10 cellular contexts compared by ENCODE assay signal in genomic region chr9:137190315-137190853, GRCh38. TPM values are rescaled to one million over a fixed set of nuclear protein-coding genes. Genes with fewer than 3 reads are reported as not detected.
DNase-seq lines count a peak whose midpoint lies in the region; ATAC-seq, FAIRE-seq and TF ChIP-seq lines count a peak whose summit lies in the region.
"Had no signal": no experiment of that assay in that cellular context is flagged by ENCODE, and none has a peak within 500 bp of the region (broad histone marks: within the 10 kb centered on the region; RNA-seq: fewer than 3 reads in every experiment).

No MANE protein-coding gene starts in this region.

- H3K4me3 ChIP-seq in Caco-2 (ENCODE audit: low read depth, low read length) (no peak overlapping the region; the same call in 1 of the 2 replicates), NB4 (ENCODE audit: low read depth, low read length) (no peak overlapping the region), colonic mucosa (peak overlapping the region; percentile 99), coronary artery (no peak overlapping the region)

- FAIRE-seq in GM19239 (lab: Jason Lieb, UNC) = no peak

- CTCF ChIA-PET in Caco-2 (lab: Charles Lee) = interaction anchor here (0.7 to 3.0 kb wide), 9 partner anchors 8 to 63 kb away, joined by 3 to 22 read pairs (median 9); partner anchors contain the start of genes LRRC26 and TPRN

- H3K27ac ChIP-seq in colonic mucosa (no peak overlapping the region), coronary artery (peak overlapping the region in 1 of 2 donors; percentile 98)

- no peaks in the 10 kb centered on the region for H3K9me3 Mint-ChIP-seq in Caco-2 (ENCODE audit: unreplicated experiment)
- H3K9me3 Mint-ChIP-seq in osteocyte (ENCODE audit: unreplicated experiment) = no peaks in the 10 kb centered on the region

- intact Hi-C loops in Caco-2 (cut with micrococcal nuclease; ENCODE audit: unreplicated experiment) (no loop called here), colonic mucosa (cut with DNase I) (no loop called here)

- H3K9me3 ChIP-seq in Caco-2 (no peaks in the 10 kb centered on the region), colonic mucosa (no peaks in the 10 kb centered on the region)

- peaks cover 3% of the 10 kb centered on the region for H3K36me3 ChIP-seq in Caco-2 (ENCODE audit: control insufficient read depth, insufficient read depth, low read length)
- H3K36me3 ChIP-seq in colonic mucosa = peaks cover 3% of the 10 kb centered on the region

- H3K27me3 Mint-ChIP-seq in Caco-2 (ENCODE audit: insufficient read depth, unreplicated experiment) (no peaks in the 10 kb centered on the region), osteocyte (ENCODE audit: unreplicated experiment) (no peaks in the 10 kb centered on the region)

- peak in 1 of 2 experiments; percentile 17 for TF ChIP-seq CTCF in Caco-2 (IDR thresholded peaks at IDR 0.05; ENCODE audit: insufficient read depth in 1 of 2, low read depth in 1 of 2, low read length in 1 of 2, severe bottlenecking in 1 of 2, unreplicated experiment in 1 of 2)
- peak; percentile 17 for TF ChIP-seq CTCF in NB4 (IDR thresholded peaks at IDR 0.05; ENCODE audit: low read depth, low read length)
- TF ChIP-seq CTCF in colonic mucosa (IDR thresholded peaks at IDR 0.05) = no peak
- no peak for TF ChIP-seq CTCF in osteocyte (IDR thresholded peaks at IDR 0.05)
- no peak for TF ChIP-seq CTCF in coronary artery (IDR thresholded peaks at IDR 0.05)

- no peak for DNase-seq in Caco-2
- peak; percentile 38 for DNase-seq in NB4 (ENCODE audit: low read depth)
- DNase-seq in colonic mucosa = no peak
- DNase-seq in osteocyte (ENCODE audit: extremely low spot score, unreplicated experiment) = no peak
- no peak for DNase-seq in NCI-H526 treated with DMSO at 0.1 percent for 48 hours (lab: John Stamatoyannopoulos, UW)
- no peak for DNase-seq in GM19239 (ENCODE audit: insufficient read length, low spot score)
- DNase-seq in coronary artery (ENCODE audit: low spot score) = no peak
- DNase-seq: activated CD4-positive, alpha-beta T cell treated with anti-CD3 and anti-CD28 coated beads, Interleukin-2, amount 50 U/mL, for 4 hours; trophoblast cell had no signal

- ATAC-seq in GM21423 (IDR thresholded peaks at IDR 0.05; ENCODE audit: unreplicated experiment) = no peak

- H3K36me3 Mint-ChIP-seq in Caco-2 (ENCODE audit: insufficient read depth, unreplicated experiment) = peaks cover 42% of the 10 kb centered on the region
- H3K36me3 Mint-ChIP-seq in osteocyte (ENCODE audit: unreplicated experiment) = peaks cover 10% of the 10 kb centered on the region

- BruUV-seq in Caco-2 (replicated peaks; lab: Mats Ljungman, UMichigan) = no TSS peak

- H3K9ac ChIP-seq in colonic mucosa (ENCODE audit: low read depth in 2 of 2, low read length in 2 of 2) = peak overlapping the region in 1 of 2 donors; percentile 93

- peaks cover 25% of the 10 kb centered on the region for H3K4me1 Mint-ChIP-seq in Caco-2 (ENCODE audit: low read depth, unreplicated experiment)
- peaks cover 38% of the 10 kb centered on the region for H3K4me1 Mint-ChIP-seq in osteocyte (ENCODE audit: unreplicated experiment)

- H3K4me1 ChIP-seq in Caco-2 (peaks cover 19% of the 10 kb centered on the region), colonic mucosa (peaks cover 49% of the 10 kb centered on the region)

- H3K27ac Mint-ChIP-seq in Caco-2 (ENCODE audit: unreplicated experiment) (peak overlapping the region; percentile 85), osteocyte (ENCODE audit: unreplicated experiment) (peak overlapping the region; percentile 69)

- POLR2A ChIA-PET in Caco-2 (lab: Charles Lee) = interaction anchor here (0.6 kb wide), 1 partner anchor 28 kb away, joined by 5 read pairs; no protein-coding TSS in a partner anchor

- H3K4me3 Mint-ChIP-seq in Caco-2 (ENCODE audit: unreplicated experiment) (peak overlapping the region; percentile 98), osteocyte (ENCODE audit: unreplicated experiment) (peak overlapping the region; percentile 91)

- TF ChIP-seq POLR2A in NB4 (IDR thresholded peaks at IDR 0.05; ENCODE audit: extremely low read depth, insufficient read length) = no peak

- H3K27me3 ChIP-seq in Caco-2 (replicated peaks; ENCODE audit: control insufficient read depth, insufficient read depth, low read length) (no peaks in the 10 kb centered on the region), colonic mucosa (no peaks in the 10 kb centered on the region)

RNA-seq across cellular contexts. Expression of gene SSNA1, which starts 1.9 kb away (rescaled TPM):
- total RNA-seq in Caco-2 (2022) (62.3 and 62.7 TPM in 2 replicates), colonic mucosa (100 to 1,000 TPM in 1 of 2 donors, 10 to 100 TPM in 1; 60.0 to 100 TPM), osteocyte (57.4 and 58.1 TPM in 2 replicates)

RNA-seq across cellular contexts. Expression of gene ANAPC2, which starts 2.0 kb away (rescaled TPM):
- total RNA-seq in Caco-2 (2022) = 66.8 and 67.5 TPM in 2 replicates
- 10 to 100 TPM; 33.8 to 67.8 TPM for total RNA-seq in colonic mucosa
- 59.3 and 61.0 TPM in 2 replicates for total RNA-seq in osteocyte

RNA-seq across cellular contexts. Expression of gene TPRN, which starts 10.2 kb away (rescaled TPM):
- 34.2 and 37.7 TPM in 2 replicates for total RNA-seq in Caco-2 (2022)
- total RNA-seq in colonic mucosa = 100 to 1,000 TPM in 1 of 2 donors, 10 to 100 TPM in 1; 83.1 to 124 TPM
- 19.8 and 21.7 TPM in 2 replicates for total RNA-seq in osteocyte

RNA-seq across cellular contexts. Expression of gene TMEM203, which starts 15.1 kb away (rescaled TPM):
- total RNA-seq in Caco-2 (2022) (36.9 and 38.4 TPM in 2 replicates), colonic mucosa (10 to 100 TPM; 35.7 to 43.5 TPM), osteocyte (40.5 and 41.2 TPM in 2 replicates)

RNA-seq across cellular contexts. Expression of gene NDOR1, which starts 15.1 kb away (rescaled TPM):
- total RNA-seq in Caco-2 (2022) (29.0 and 31.8 TPM in 2 replicates), colonic mucosa (10 to 100 TPM; 11.7 to 36.9 TPM), osteocyte (15.5 and 20.5 TPM in 2 replicates)
